14 cellular contexts compared by ENCODE assay signal in genomic region chr3:51953445-51953844, GRCh38. TPM values are rescaled to one million over a fixed set of nuclear protein-coding genes. Genes with fewer than 3 reads are reported as not detected.
DNase-seq lines count a peak whose midpoint lies in the region; ATAC-seq and TF ChIP-seq lines count a peak whose summit lies in the region.
"Had no signal": no experiment of that assay in that cellular context is flagged by ENCODE, and none has a peak within 500 bp of the region (broad histone marks: within the 10 kb centered on the region; RNA-seq: fewer than 3 reads in every experiment).

No MANE protein-coding gene starts in this region.

- H3K4me3 Mint-ChIP-seq in activated T-cell treated with anti-CD3 and anti-CD28 coated beads, Interleukin-2, amount 50 U/mL, for 4 hours, result no peak overlapping the region
- H3K4me3 Mint-ChIP-seq in stimulated activated naive CD8-positive, alpha-beta T cell treated with anti-CD3 and anti-CD28 coated beads, Interleukin-15, amount 100 ng/mL, for 72 hours, result no peak overlapping the region
- H3K4me3 Mint-ChIP-seq: activated naive CD4-positive, alpha-beta T cell treated with anti-CD3 and anti-CD28 coated beads, Interleukin-2, amount 50 U/mL, for 24 hours; CD8-positive, alpha-beta T cell; natural killer cell treated with Interleukin-12 subunit alpha and Interleukin-12 subunit beta and Interleukin-15 and Interleukin-18, amount 100 ng/mL, for 72 hours had no signal

- TF ChIP-seq CTCF in fibroblast of the aortic adventitia (IDR thresholded peaks at IDR 0.05; ENCODE audit: insufficient read depth, low read length) (no peak), GM10266 (IDR thresholded peaks at IDR 0.05; ENCODE audit: control insufficient read depth, insufficient read depth, low read depth, missing control alignments) (no peak)

- peaks cover 25% of the 10 kb centered on the region for H3K27me3 Mint-ChIP-seq in activated T-cell treated with anti-CD3 and anti-CD28 coated beads, Interleukin-2, amount 50 U/mL, for 4 hours (ENCODE audit: low read depth)
- peaks cover 50% of the 10 kb centered on the region for H3K27me3 Mint-ChIP-seq in stimulated activated naive CD8-positive, alpha-beta T cell treated with anti-CD3 and anti-CD28 coated beads, Interleukin-15, amount 100 ng/mL, for 72 hours

- peaks cover 2% of the 10 kb centered on the region for H3K36me3 Mint-ChIP-seq in activated T-cell treated with anti-CD3 and anti-CD28 coated beads, Interleukin-2, amount 50 U/mL, for 4 hours (ENCODE audit: insufficient read depth)
- H3K36me3 Mint-ChIP-seq: natural killer cell treated with Interleukin-12 subunit alpha and Interleukin-12 subunit beta and Interleukin-15 and Interleukin-18, amount 100 ng/mL, for 72 hours had no signal

- H3K4me3 ChIP-seq in fibroblast of the aortic adventitia (ENCODE audit: low read depth, low read length), result no peak overlapping the region

- DNase-seq in AG08396 (ENCODE audit: low spot score) (peak; percentile 54), LHCN-M2 (ENCODE audit: low read depth) (peak; percentile 81), RKO (ENCODE audit: low spot score) (peak; percentile 66), fibroblast of the aortic adventitia (ENCODE audit: low read depth) (peak; percentile 68), GM10266 (ENCODE audit: extremely low spot score) (no peak), activated T-cell treated with anti-CD3 and anti-CD28 coated beads for 4 hours (no peak)
- no peak for DNase-seq in activated T-cell treated with anti-CD3 and anti-CD28 coated beads, Interleukin-2, amount 50 U/mL, for 4 hours
- no peak for DNase-seq in stimulated activated naive CD8-positive, alpha-beta T cell treated with anti-CD3 and anti-CD28 coated beads, Interleukin-15, amount 100 ng/mL, for 72 hours
- DNase-seq: activated CD4-positive, alpha-beta T cell treated with anti-CD3 and anti-CD28 coated beads, Interleukin-2, amount 50 U/mL, for 4 hours; CD8-positive, alpha-beta T cell; effector memory CD4-positive, alpha-beta T cell; NCI-H1092 had no signal

- H3K4me1 Mint-ChIP-seq in activated T-cell treated with anti-CD3 and anti-CD28 coated beads, Interleukin-2, amount 50 U/mL, for 4 hours (ENCODE audit: low read depth), result peaks cover 4% of the 10 kb centered on the region
- H3K4me1 Mint-ChIP-seq in stimulated activated naive CD8-positive, alpha-beta T cell treated with anti-CD3 and anti-CD28 coated beads, Interleukin-15, amount 100 ng/mL, for 72 hours, result peaks cover 14% of the 10 kb centered on the region
- H3K4me1 Mint-ChIP-seq: activated naive CD4-positive, alpha-beta T cell treated with anti-CD3 and anti-CD28 coated beads, Interleukin-2, amount 50 U/mL, for 24 hours had no signal

- no peaks in the 10 kb centered on the region for H3K9me3 Mint-ChIP-seq in activated T-cell treated with anti-CD3 and anti-CD28 coated beads, Interleukin-2, amount 50 U/mL, for 4 hours
- no peaks in the 10 kb centered on the region for H3K9me3 Mint-ChIP-seq in stimulated activated naive CD8-positive, alpha-beta T cell treated with anti-CD3 and anti-CD28 coated beads, Interleukin-15, amount 100 ng/mL, for 72 hours
- H3K9me3 Mint-ChIP-seq: activated naive CD4-positive, alpha-beta T cell treated with anti-CD3 and anti-CD28 coated beads, Interleukin-2, amount 50 U/mL, for 24 hours; CD8-positive, alpha-beta T cell; natural killer cell treated with Interleukin-12 subunit alpha and Interleukin-12 subunit beta and Interleukin-15 and Interleukin-18, amount 100 ng/mL, for 72 hours had no signal

- H3K27ac Mint-ChIP-seq in stimulated activated naive CD8-positive, alpha-beta T cell treated with anti-CD3 and anti-CD28 coated beads, Interleukin-15, amount 100 ng/mL, for 72 hours, result no peak overlapping the region
- H3K27ac Mint-ChIP-seq: activated naive CD4-positive, alpha-beta T cell treated with anti-CD3 and anti-CD28 coated beads, Interleukin-2, amount 50 U/mL, for 24 hours; CD8-positive, alpha-beta T cell; natural killer cell treated with Interleukin-12 subunit alpha and Interleukin-12 subunit beta and Interleukin-15 and Interleukin-18, amount 100 ng/mL, for 72 hours had no signal

- no peak for ATAC-seq in activated T-cell treated with anti-CD3 and anti-CD28 coated beads, Interleukin-2, amount 50 U/mL, for 4 hours
- no peak for ATAC-seq in stimulated activated naive CD8-positive, alpha-beta T cell treated with anti-CD3 and anti-CD28 coated beads, Interleukin-15, amount 100 ng/mL, for 72 hours
- ATAC-seq: CD8-positive, alpha-beta T cell; natural killer cell treated with Interleukin-12 subunit alpha and Interleukin-12 subunit beta and Interleukin-15 and Interleukin-18, amount 100 ng/mL, for 72 hours had no signal

RNA-seq across cellular contexts. Expression of gene GPR62, which starts 1.7 kb away (rescaled TPM):
- not detected in 2 replicates for total RNA-seq in LHCN-M2 (2014; rRNA removed)
- polyA plus RNA-seq in LHCN-M2 (2012), result 0.15 TPM
- total RNA-seq in fibroblast of the aortic adventitia (ENCODE audit: low replicate concordance), result 0.09 TPM in 1 of 2 replicates, not detected in the other
- total RNA-seq in activated T-cell treated with anti-CD3 and anti-CD28 coated beads, Interleukin-2, amount 50 U/mL, for 4 hours, result not detected
- total RNA-seq: CD8-positive, alpha-beta T cell; natural killer cell treated with Interleukin-12 subunit alpha and Interleukin-12 subunit beta and Interleukin-15 and Interleukin-18, amount 100 ng/mL, for 72 hours had no signal

RNA-seq across cellular contexts. Expression of gene PARP3, which starts 11.3 kb away (rescaled TPM):
- 34.2 and 44.0 TPM in 2 replicates for total RNA-seq in LHCN-M2 (2014; rRNA removed)
- polyA plus RNA-seq in LHCN-M2 (2012), result 35.3 TPM
- total RNA-seq in fibroblast of the aortic adventitia (ENCODE audit: low replicate concordance), result 14.6 and 27.1 TPM in 2 replicates
- total RNA-seq in activated T-cell treated with anti-CD3 and anti-CD28 coated beads, Interleukin-2, amount 50 U/mL, for 4 hours, result 1 to 10 TPM; 6.6 to 9.4 (median 8.7) TPM

RNA-seq across cellular contexts. Expression of gene RRP9, which starts 11.7 kb away (rescaled TPM):
- 43.2 and 50.7 TPM in 2 replicates for total RNA-seq in LHCN-M2 (2014; rRNA removed)
- polyA plus RNA-seq in LHCN-M2 (2012), result 29.9 TPM
- 16.3 and 16.9 TPM in 2 replicates for total RNA-seq in fibroblast of the aortic adventitia (ENCODE audit: low replicate concordance)
- total RNA-seq in activated T-cell treated with anti-CD3 and anti-CD28 coated beads, Interleukin-2, amount 50 U/mL, for 4 hours, result 100 to 1,000 TPM; 164 to 224 (median 219) TPM

RNA-seq across cellular contexts. Expression of gene PCBP4, which starts 13.8 kb away (rescaled TPM):
- 189 and 276 TPM in 2 replicates for total RNA-seq in LHCN-M2 (2014; rRNA removed)
- 124 TPM for polyA plus RNA-seq in LHCN-M2 (2012)
- 19.0 and 33.3 TPM in 2 replicates for total RNA-seq in fibroblast of the aortic adventitia (ENCODE audit: low replicate concordance)
- 10 to 100 TPM in 2 of 3 donors, 1 to 10 TPM in 1; 9.8 to 12.3 (median 10.4) TPM for total RNA-seq in activated T-cell treated with anti-CD3 and anti-CD28 coated beads, Interleukin-2, amount 50 U/mL, for 4 hours

RNA-seq across cellular contexts. Expression of gene ABHD14B, which starts 20.4 kb away (rescaled TPM):
- total RNA-seq in LHCN-M2 (2014; rRNA removed) (54.6 and 59.9 TPM in 2 replicates), fibroblast of the aortic adventitia (ENCODE audit: low replicate concordance) (11.0 and 36.3 TPM in 2 replicates)
- polyA plus RNA-seq in LHCN-M2 (2012), result 68.1 TPM
- total RNA-seq in activated T-cell treated with anti-CD3 and anti-CD28 coated beads, Interleukin-2, amount 50 U/mL, for 4 hours, result 10 to 100 TPM; 27.4 to 30.9 (median 28.5) TPM

Comparison
In these comparisons a context has a peak if more than half of its experiments do, and no peak if none do; other contexts are left out.
1. DNase-seq: peak in AG08396 (single experiment), LHCN-M2 (single experiment), RKO (single experiment) and fibroblast of the aortic adventitia (single experiment); none in activated T-cell treated with anti-CD3 and anti-CD28 coated beads, Interleukin-2, amount 50 U/mL, for 4 hours (single experiment), GM10266 (single experiment), stimulated activated naive CD8-positive, alpha-beta T cell treated with anti-CD3 and anti-CD28 coated beads, Interleukin-15, amount 100 ng/mL, for 72 hours (0 of 2) and activated T-cell treated with anti-CD3 and anti-CD28 coated beads for 4 hours (single experiment).